Comparison of ENCODE assay signal across 12 cellular contexts in the genomic region with DNA sequence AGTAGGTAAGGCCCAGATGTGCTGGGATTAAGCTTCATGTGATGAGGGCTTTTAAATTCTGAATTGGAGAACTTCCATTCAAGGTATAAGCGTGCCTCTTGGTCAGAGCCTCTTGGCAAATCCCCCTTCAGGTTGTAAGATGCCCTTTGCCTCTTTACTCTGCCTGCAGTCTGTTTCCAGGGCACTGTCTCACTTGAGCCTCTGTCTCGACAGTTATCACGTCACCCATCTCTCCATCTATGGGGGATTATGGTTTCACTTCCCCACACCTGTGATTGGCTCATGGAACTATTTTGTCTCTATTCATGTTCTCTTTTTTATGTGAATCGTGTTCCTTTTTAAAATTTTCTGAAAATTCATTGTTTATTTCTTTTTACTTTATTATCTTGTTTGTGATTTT. TPM values are rescaled to one million over a fixed set of nuclear protein-coding genes. Genes with fewer than 3 reads are reported as not detected.
DNase-seq lines count a peak whose midpoint lies in the region; ATAC-seq and TF ChIP-seq lines count a peak whose summit lies in the region.
"Had no signal": no experiment of that assay in that cellular context is flagged by ENCODE, and none has a peak within 500 bp of the region (broad histone marks: within the 10 kb centered on the region; RNA-seq: fewer than 3 reads in every experiment).

No MANE protein-coding gene starts in this region.

- H3K9me3 ChIP-seq in effector memory CD4-positive, alpha-beta T cell (ENCODE audit: control insufficient read depth, low read length) = no peaks in the 10 kb centered on the region
- H3K9me3 ChIP-seq in uterus = no peaks in the 10 kb centered on the region
- H3K9me3 ChIP-seq: colonic mucosa, heart right ventricle had no signal

- no peak overlapping the region for H3K4me3 ChIP-seq in Jurkat, Clone E6-1 (ENCODE audit: low read length)
- H3K4me3 ChIP-seq in effector memory CD4-positive, alpha-beta T cell (ENCODE audit: insufficient read depth, low read depth, low read length, poor library complexity, severe bottlenecking) = no peak overlapping the region
- H3K4me3 ChIP-seq in uterus = no peak overlapping the region
- H3K4me3 ChIP-seq: colonic mucosa, heart right ventricle had no signal

- BruUV-seq in MCF 10A (replicated peaks; lab: Mats Ljungman, UMichigan) = no TSS peak

- DNase-seq in SIG-M5 treated with dmso at 0.1 percent for 504 hours (lab: John Stamatoyannopoulos, UW; ENCODE audit: unreplicated experiment) = peak; percentile 59
- DNase-seq in SIG-M5 (lab: John Stamatoyannopoulos, UW) = no peak
- peak; percentile 73 for DNase-seq in Jurkat, Clone E6-1 (ENCODE audit: low read depth, low spot score)
- peak; percentile 17 for DNase-seq in medulla oblongata (ENCODE audit: extremely low spot score)
- DNase-seq in effector memory CD4-positive, alpha-beta T cell = no peak
- no peak for DNase-seq in MCF 10A (ENCODE audit: unreplicated experiment)
- no peak for DNase-seq in uterus
- DNase-seq: colonic mucosa, heart right ventricle, NCI-H510A treated with DMSO at 0.1 percent for 48 hours had no signal

- CTCF ChIA-PET in MCF 10A (lab: Yijun Ruan, JAX) = interaction anchor here (0.6 to 1.0 kb wide), 2 partner anchors 15 to 44 kb away, joined by 3 read pairs; no protein-coding TSS in a partner anchor

- H3K4me1 ChIP-seq in effector memory CD4-positive, alpha-beta T cell (ENCODE audit: control insufficient read depth, insufficient read depth, low read length, poor library complexity, severe bottlenecking) = no peaks in the 10 kb centered on the region
- no peaks in the 10 kb centered on the region for H3K4me1 ChIP-seq in uterus
- H3K4me1 ChIP-seq: colonic mucosa had no signal

- H3K27ac Mint-ChIP-seq in MCF 10A (ENCODE audit: low read depth, unreplicated experiment) = no peak overlapping the region

- TF ChIP-seq CTCF in MCF 10A (IDR thresholded peaks at IDR 0.05; ENCODE audit: unreplicated experiment) = no peak
- TF ChIP-seq CTCF in uterus (IDR thresholded peaks at IDR 0.05) = no peak

- H3K27ac ChIP-seq in effector memory CD4-positive, alpha-beta T cell (ENCODE audit: insufficient read depth, low read length, poor library complexity, severe bottlenecking) = no peak overlapping the region
- H3K27ac ChIP-seq in uterus = no peak overlapping the region
- H3K27ac ChIP-seq: 22Rv1, colonic mucosa had no signal

- ATAC-seq in GM21528 (IDR thresholded peaks at IDR 0.05; ENCODE audit: low FRiP score, unreplicated experiment) = peak; percentile 63
- ATAC-seq: heart right ventricle had no signal

- no peak for TF ChIP-seq POLR2A in uterus (IDR thresholded peaks at IDR 0.05)

- POLR2A ChIA-PET in MCF 10A (lab: Yijun Ruan, JAX) = no interaction called here

- no peak overlapping the region for H3K4me3 Mint-ChIP-seq in MCF 10A (ENCODE audit: unreplicated experiment)

- no peaks in the 10 kb centered on the region for H3K9me3 Mint-ChIP-seq in MCF 10A (ENCODE audit: unreplicated experiment)

- no peaks in the 10 kb centered on the region for H3K27me3 Mint-ChIP-seq in MCF 10A (ENCODE audit: insufficient read depth, unreplicated experiment)

- peaks cover 17% of the 10 kb centered on the region for H3K36me3 Mint-ChIP-seq in MCF 10A (ENCODE audit: insufficient read depth, unreplicated experiment)

- intact Hi-C loops in MCF 10A (cut with micrococcal nuclease) = no loop called here
- intact Hi-C loops in uterus (cut with DNase I; ENCODE audit: low total_unique reads) = no loop called here

- no peaks in the 10 kb centered on the region for H3K27me3 ChIP-seq in effector memory CD4-positive, alpha-beta T cell (replicated peaks; ENCODE audit: control insufficient read depth, insufficient read depth, low read length, poor library complexity, severe bottlenecking)
- no peaks in the 10 kb centered on the region for H3K27me3 ChIP-seq in uterus
- H3K27me3 ChIP-seq: colonic mucosa, heart right ventricle had no signal

- H3K4me1 Mint-ChIP-seq in MCF 10A (ENCODE audit: insufficient read depth, unreplicated experiment) = no peaks in the 10 kb centered on the region

- peaks cover 89% of the 10 kb centered on the region for H3K36me3 ChIP-seq in effector memory CD4-positive, alpha-beta T cell (ENCODE audit: control insufficient read depth, insufficient read depth, low read length)
- H3K36me3 ChIP-seq in uterus = no peaks in the 10 kb centered on the region
- H3K36me3 ChIP-seq: colonic mucosa had no signal

RNA-seq across cellular contexts. Expression of gene COA5, which starts 51.7 kb away (rescaled TPM):
- polyA plus RNA-seq in Jurkat, Clone E6-1 (2012; ENCODE audit: insufficient read depth, insufficient read length) = 41.6 TPM
- total RNA-seq in MCF 10A (2022) (22.8 and 29.6 TPM in 2 replicates), uterus (10 to 100 TPM in 3 of 4 donors, 1 to 10 TPM in 1; 9.5 to 76.5 (median 34.4) TPM)

RNA-seq across cellular contexts. Expression of gene UNC50, which starts 51.8 kb away (rescaled TPM):
- 44.8 TPM for polyA plus RNA-seq in Jurkat, Clone E6-1 (2012; ENCODE audit: insufficient read depth, insufficient read length)
- total RNA-seq in MCF 10A (2022) = 36.9 and 56.4 TPM in 2 replicates
- total RNA-seq in uterus = 10 to 100 TPM; 12.0 to 57.9 (median 33.9) TPM

Comparison
In these comparisons a context has a peak if more than half of its experiments do, and no peak if none do; other contexts are left out.
1. DNase-seq: peak in SIG-M5 treated with dmso at 0.1 percent for 504 hours (single experiment), Jurkat, Clone E6-1 (single experiment) and medulla oblongata (single experiment); none in SIG-M5 (single experiment), effector memory CD4-positive, alpha-beta T cell (0 of 3), MCF 10A (single experiment) and uterus (0 of 2).